Comparison of ENCODE assay signal across 9 cellular contexts in the genomic region with DNA sequence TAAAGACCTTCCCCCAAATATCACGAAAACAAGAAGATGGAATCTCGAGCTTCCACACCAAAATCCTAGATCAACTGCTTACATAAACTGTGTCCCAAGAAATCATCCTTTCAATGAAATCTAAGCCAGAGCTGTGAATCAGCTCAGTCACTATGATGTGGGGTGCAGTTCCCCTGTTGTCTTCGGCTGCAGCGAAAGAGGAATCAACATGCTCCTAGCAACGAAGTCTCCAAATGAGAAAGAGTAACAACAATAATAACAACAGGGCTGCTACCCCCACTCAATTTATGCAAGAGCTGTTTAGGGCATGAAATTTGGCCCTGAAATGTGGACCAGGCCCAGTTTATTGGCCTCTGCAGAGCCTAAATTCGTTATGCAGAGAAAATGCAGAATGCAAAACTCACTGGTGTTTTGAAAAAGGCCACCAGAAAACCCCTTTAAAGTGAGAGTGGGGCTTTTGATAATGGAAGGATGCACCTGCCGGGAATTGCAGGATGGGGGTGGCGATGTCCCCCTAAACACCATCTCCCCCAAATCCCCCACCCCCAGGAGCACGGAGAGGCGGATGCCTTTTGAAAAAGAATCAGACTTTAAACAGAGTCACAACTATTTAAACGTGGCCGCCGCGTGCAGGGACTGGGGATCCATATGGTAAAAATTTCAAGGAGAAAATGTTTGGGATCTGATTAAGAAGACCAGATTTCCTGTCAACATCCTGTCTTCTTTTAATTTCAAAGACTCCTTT. TPM values are rescaled to one million over a fixed set of nuclear protein-coding genes. Genes with fewer than 3 reads are reported as not detected.
DNase-seq lines count a peak whose midpoint lies in the region; ATAC-seq and TF ChIP-seq lines count a peak whose summit lies in the region.
"Had no signal": no experiment of that assay in that cellular context is flagged by ENCODE, and none has a peak within 500 bp of the region (broad histone marks: within the 10 kb centered on the region; RNA-seq: fewer than 3 reads in every experiment).

No MANE protein-coding gene starts in this region.

- no peaks in the 10 kb centered on the region for H3K27me3 ChIP-seq in SJSA1 (replicated peaks)
- H3K27me3 ChIP-seq in esophagus squamous epithelium = peaks cover 33 to 100% (median 43%) of the 10 kb centered on the region in 4 donors

- no peak for ATAC-seq in stimulated activated naive B cell treated with anti-CD40 and anti-IgM and Interleukin-4, amounts not matched to agents 10 μg/mL and 1 μg/mL and 100 μg/mL, for 72 hours (replicated peaks)
- no peak for ATAC-seq in GM21515 (IDR thresholded peaks at IDR 0.05; ENCODE audit: unreplicated experiment)

- TF ChIP-seq CTCF in esophagus squamous epithelium (IDR thresholded peaks at IDR 0.05) = no peak
- TF ChIP-seq CTCF in osteocyte (IDR thresholded peaks at IDR 0.05) = no peak

- peak overlapping the region; percentile 98 for H3K4me3 Mint-ChIP-seq in activated T-cell treated with anti-CD3 and anti-CD28 coated beads, Interleukin-2, amount 50 U/mL, for 24 hours
- H3K4me3 Mint-ChIP-seq in stimulated activated naive B cell treated with anti-CD40 and anti-IgM and Interleukin-4, amounts not matched to agents 10 μg/mL and 1 μg/mL and 100 μg/mL, for 72 hours = peak overlapping the region; percentile 96 to 97
- H3K4me3 Mint-ChIP-seq in osteocyte (ENCODE audit: unreplicated experiment) = no peak overlapping the region

- H3K9me3 ChIP-seq in SJSA1 (replicated peaks) = peaks cover 3% of the 10 kb centered on the region; the same call in 1 of the 2 replicates
- H3K9me3 ChIP-seq in esophagus squamous epithelium = no peaks in the 10 kb centered on the region

- peaks cover 87% of the 10 kb centered on the region for H3K36me3 Mint-ChIP-seq in activated T-cell treated with anti-CD3 and anti-CD28 coated beads, Interleukin-2, amount 50 U/mL, for 24 hours (ENCODE audit: low read depth)
- H3K36me3 Mint-ChIP-seq in stimulated activated naive B cell treated with anti-CD40 and anti-IgM and Interleukin-4, amounts not matched to agents 10 μg/mL and 1 μg/mL and 100 μg/mL, for 72 hours = peaks cover 52 to 68% of the 10 kb centered on the region in 2 donors
- no peaks in the 10 kb centered on the region for H3K36me3 Mint-ChIP-seq in osteocyte (ENCODE audit: unreplicated experiment)

- H3K4me3 ChIP-seq in SJSA1 = peak overlapping the region; percentile 85
- H3K4me3 ChIP-seq in esophagus squamous epithelium = peak overlapping the region; percentile 22 to 67 (median 40)

- 14 to 23% methylated on average over 14 of the region's 14 CpGs for WGBS in esophagus squamous epithelium, 2 donors

- H3K4me1 ChIP-seq in SJSA1 (replicated peaks) (peaks cover 46% of the 10 kb centered on the region), esophagus squamous epithelium (peaks cover 31 to 70% (median 41%) of the 10 kb centered on the region in 3 donors)

- H3K4me1 Mint-ChIP-seq in activated T-cell treated with anti-CD3 and anti-CD28 coated beads, Interleukin-2, amount 50 U/mL, for 24 hours (ENCODE audit: low read depth) = peaks cover 71% of the 10 kb centered on the region
- peaks cover 47 to 75% of the 10 kb centered on the region in 2 donors for H3K4me1 Mint-ChIP-seq in stimulated activated naive B cell treated with anti-CD40 and anti-IgM and Interleukin-4, amounts not matched to agents 10 μg/mL and 1 μg/mL and 100 μg/mL, for 72 hours
- H3K4me1 Mint-ChIP-seq in osteocyte (ENCODE audit: unreplicated experiment) = peaks cover 22% of the 10 kb centered on the region

- H3K36me3 ChIP-seq in SJSA1 (peaks cover 54% of the 10 kb centered on the region), esophagus squamous epithelium (no peaks in the 10 kb centered on the region)

- H3K27ac ChIP-seq in SJSA1 = no peak overlapping the region
- H3K27ac ChIP-seq in esophagus squamous epithelium = peak overlapping the region in 3 of 4 donors; percentile 51 to 83 (median 65)

- no peak for DNase-seq in activated T-cell treated with anti-CD3 and anti-CD28 coated beads, Interleukin-2, amount 50 U/mL, for 24 hours
- no peak for DNase-seq in activated T-cell treated with anti-CD3 and anti-CD28 coated beads, Interleukin-2, amount 50 U/mL, for 48 hours
- DNase-seq in SJSA1 (ENCODE audit: low read depth in 1 of 2, low spot score in 2 of 2) (no peak), esophagus squamous epithelium (lab: John Stamatoyannopoulos, UW) (no peak), osteocyte (ENCODE audit: extremely low spot score, unreplicated experiment) (no peak), NCI-H128 (lab: John Stamatoyannopoulos, UW; ENCODE audit: unreplicated experiment) (no peak)
- DNase-seq in stimulated activated naive B cell treated with anti-CD40 and anti-IgM and Interleukin-4, amounts not matched to agents 10 μg/mL and 1 μg/mL and 100 μg/mL, for 72 hours = no peak
- DNase-seq: hippocampal formation had no signal

- peak overlapping the region; percentile 96 for H3K27ac Mint-ChIP-seq in activated T-cell treated with anti-CD3 and anti-CD28 coated beads, Interleukin-2, amount 50 U/mL, for 24 hours
- peak overlapping the region; percentile 98 for H3K27ac Mint-ChIP-seq in stimulated activated naive B cell treated with anti-CD40 and anti-IgM and Interleukin-4, amounts not matched to agents 10 μg/mL and 1 μg/mL and 100 μg/mL, for 72 hours
- no peak overlapping the region for H3K27ac Mint-ChIP-seq in osteocyte (ENCODE audit: unreplicated experiment)

- H3K9me3 Mint-ChIP-seq in activated T-cell treated with anti-CD3 and anti-CD28 coated beads, Interleukin-2, amount 50 U/mL, for 24 hours = no peaks in the 10 kb centered on the region
- H3K9me3 Mint-ChIP-seq in stimulated activated naive B cell treated with anti-CD40 and anti-IgM and Interleukin-4, amounts not matched to agents 10 μg/mL and 1 μg/mL and 100 μg/mL, for 72 hours = no peaks in the 10 kb centered on the region
- no peaks in the 10 kb centered on the region for H3K9me3 Mint-ChIP-seq in osteocyte (ENCODE audit: unreplicated experiment)

- intact Hi-C loops in esophagus squamous epithelium (cut with DNase I) = no loop called here

- no peak for TF ChIP-seq POLR2A in esophagus squamous epithelium (IDR thresholded peaks at IDR 0.05)

- H3K27me3 Mint-ChIP-seq in activated T-cell treated with anti-CD3 and anti-CD28 coated beads, Interleukin-2, amount 50 U/mL, for 24 hours = no peaks in the 10 kb centered on the region
- no peaks in the 10 kb centered on the region for H3K27me3 Mint-ChIP-seq in stimulated activated naive B cell treated with anti-CD40 and anti-IgM and Interleukin-4, amounts not matched to agents 10 μg/mL and 1 μg/mL and 100 μg/mL, for 72 hours
- peaks cover 75% of the 10 kb centered on the region for H3K27me3 Mint-ChIP-seq in osteocyte (ENCODE audit: unreplicated experiment)

RNA-seq across cellular contexts. Expression of gene RUNX3, which starts 2.0 kb away (rescaled TPM):
- 7.3 and 8.8 TPM in 2 replicates for total RNA-seq in SJSA1 (2014; rRNA removed; shearing (Covaris generic))
- 1 to 10 TPM; 1.9 to 5.7 (median 3.1) TPM for total RNA-seq in esophagus squamous epithelium
- total RNA-seq in osteocyte = not detected in 2 replicates
